22 cellular contexts compared by ENCODE assay signal in the genomic region with DNA sequence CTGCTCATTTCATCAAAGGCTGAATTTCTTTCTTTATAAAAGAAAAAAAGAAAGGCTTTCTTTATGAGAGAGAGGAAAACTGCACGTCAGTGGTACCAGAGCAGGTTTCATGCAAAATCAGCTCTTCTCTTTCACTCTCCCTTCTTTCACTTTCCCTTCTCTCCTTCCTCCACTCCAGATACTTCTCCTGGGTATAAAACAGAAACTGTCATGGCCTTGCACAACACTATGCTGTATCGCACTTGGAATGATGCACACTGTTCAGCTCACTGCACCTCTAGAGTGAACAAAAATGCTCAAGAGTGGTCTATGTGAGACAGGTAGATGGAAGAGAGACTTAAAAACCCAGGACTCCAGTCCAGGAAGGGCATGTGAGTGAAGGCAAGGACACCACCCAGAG.
DNase-seq lines count a peak whose midpoint lies in the region; ATAC-seq, FAIRE-seq and TF ChIP-seq lines count a peak whose summit lies in the region.
"Had no signal": no experiment of that assay in that cellular context is flagged by ENCODE, and none has a peak within 500 bp of the region (broad histone marks: within the 10 kb centered on the region; RNA-seq: fewer than 3 reads in every experiment).

No MANE protein-coding gene starts in this region.

- no peaks in the 10 kb centered on the region for H3K27me3 Mint-ChIP-seq in activated naive CD4-positive, alpha-beta T cell treated with anti-CD3 and anti-CD28 coated beads, Interleukin-2, amount 50 U/mL, for 24 hours
- H3K27me3 Mint-ChIP-seq in activated naive CD4-positive, alpha-beta T cell treated with anti-CD3 and anti-CD28 coated beads for 36 hours (ENCODE audit: low read depth), result no peaks in the 10 kb centered on the region

- H3K9me3 ChIP-seq in RWPE2 (ENCODE audit: severe bottlenecking), result no peaks in the 10 kb centered on the region
- H3K9me3 ChIP-seq in cardiac muscle cell (ENCODE audit: low read depth), result no peaks in the 10 kb centered on the region
- H3K9me3 ChIP-seq: SJSA1 had no signal

- no peak for DNase-seq in activated naive CD4-positive, alpha-beta T cell treated with anti-CD3 and anti-CD28 coated beads for 36 hours
- DNase-seq in RWPE2 (ENCODE audit: low spot score) (no peak), cardiac muscle cell (ENCODE audit: low read depth in 1 of 2, low spot score in 1 of 2) (no peak), sciatic nerve (ENCODE audit: low spot score) (no peak), GM12892 (ENCODE audit: insufficient read length) (no peak), DMS53 treated with DMSO at 0.1 percent for 48 hours (lab: John Stamatoyannopoulos, UW; ENCODE audit: unreplicated experiment) (no peak), RCC 7860 (ENCODE audit: low spot score) (no peak)
- DNase-seq: activated CD4-positive, CD25-positive, alpha-beta regulatory T cell; C1 segment of cervical spinal cord; DMS 273 treated with DMSO at 0.1 percent for 48 hours; effector memory CD4-positive, alpha-beta T cell; GDM1; NCI-H1436; NCI-H526 treated with DMSO at 0.1 percent for 48 hours; stimulated activated CD4-positive, alpha-beta T cell treated with anti-CD3 and anti-CD28 coated beads, Interleukin-1b, Interleukin-23, amount 100 ng/mL, for 48 hours; stimulated activated naive CD4-positive, alpha-beta T cell treated with Interleukin-2 at 50 U/mL for 16 hours had no signal

- H3K36me3 Mint-ChIP-seq in activated naive CD4-positive, alpha-beta T cell treated with anti-CD3 and anti-CD28 coated beads, Interleukin-2, amount 50 U/mL, for 24 hours, result peaks cover 12% of the 10 kb centered on the region
- peaks cover 12% of the 10 kb centered on the region for H3K36me3 Mint-ChIP-seq in activated naive CD4-positive, alpha-beta T cell treated with anti-CD3 and anti-CD28 coated beads for 36 hours (ENCODE audit: low read depth)

- H3K27ac ChIP-seq in RWPE2 (ENCODE audit: poor library complexity, severe bottlenecking), result no peak overlapping the region
- peak overlapping the region; percentile 90 for H3K27ac ChIP-seq in cardiac muscle cell
- H3K27ac ChIP-seq: parathyroid adenoma, SJSA1 had no signal

- intact Hi-C loops in activated naive CD4-positive, alpha-beta T cell treated with anti-CD3 and anti-CD28 coated beads for 36 hours (cut with micrococcal nuclease), result no loop called here
- intact Hi-C loops in sciatic nerve (cut with DNase I), result no loop called here

- H3K27me3 ChIP-seq in RWPE2 (ENCODE audit: insufficient read depth, poor library complexity, severe bottlenecking) (no peaks in the 10 kb centered on the region), cardiac muscle cell (no peaks in the 10 kb centered on the region)
- H3K27me3 ChIP-seq: ascending aorta, SJSA1 had no signal

- CTCF ChIA-PET in activated naive CD4-positive, alpha-beta T cell treated with anti-CD3 and anti-CD28 coated beads for 36 hours (lab: Charles Lee), result no interaction called here

- TF ChIP-seq CTCF in RWPE2 (IDR thresholded peaks at IDR 0.05; ENCODE audit: poor library complexity, severe bottlenecking) (no peak), cardiac muscle cell (IDR thresholded peaks at IDR 0.05; ENCODE audit: low read depth, low read length) (no peak)

- no peak for TF ChIP-seq POLR2A in GM12892 (IDR thresholded peaks at IDR 0.05; ENCODE audit: low read depth, low read length)

- peak overlapping the region; percentile 33 for H3K27ac Mint-ChIP-seq in activated naive CD4-positive, alpha-beta T cell treated with anti-CD3 and anti-CD28 coated beads, Interleukin-2, amount 50 U/mL, for 24 hours
- H3K27ac Mint-ChIP-seq in activated naive CD4-positive, alpha-beta T cell treated with anti-CD3 and anti-CD28 coated beads for 36 hours, result no peak overlapping the region

- FAIRE-seq in GM12892 (lab: Jason Lieb, UNC) (no peak), RCC 7860 (lab: Jason Lieb, UNC) (no peak)
- FAIRE-seq: H54, urothelium cell line had no signal

- ATAC-seq in RWPE2 (ENCODE audit: low read depth) (peak; percentile 8; the same call in 2 of the 3 replicates), sciatic nerve (peak; percentile 52)

- no peaks in the 10 kb centered on the region for H3K4me1 ChIP-seq in RWPE2 (ENCODE audit: insufficient read depth, poor library complexity, severe bottlenecking)
- peaks cover 69% of the 10 kb centered on the region for H3K4me1 ChIP-seq in cardiac muscle cell (ENCODE audit: low read depth)
- H3K4me1 ChIP-seq: parathyroid adenoma, SJSA1 had no signal

- H3K36me3 ChIP-seq in RWPE2 (ENCODE audit: low read depth), result peaks cover 95% of the 10 kb centered on the region
- no peaks in the 10 kb centered on the region for H3K36me3 ChIP-seq in cardiac muscle cell

- peaks cover 69% of the 10 kb centered on the region for H3K4me1 Mint-ChIP-seq in activated naive CD4-positive, alpha-beta T cell treated with anti-CD3 and anti-CD28 coated beads, Interleukin-2, amount 50 U/mL, for 24 hours
- peaks cover 40% of the 10 kb centered on the region for H3K4me1 Mint-ChIP-seq in activated naive CD4-positive, alpha-beta T cell treated with anti-CD3 and anti-CD28 coated beads for 36 hours (ENCODE audit: low read depth)

- no peak overlapping the region for H3K4me3 ChIP-seq in RWPE2 (ENCODE audit: severe bottlenecking)
- H3K4me3 ChIP-seq in cardiac muscle cell, result no peak overlapping the region
- H3K4me3 ChIP-seq: ascending aorta, SJSA1 had no signal

- H3K4me3 Mint-ChIP-seq in activated naive CD4-positive, alpha-beta T cell treated with anti-CD3 and anti-CD28 coated beads, Interleukin-2, amount 50 U/mL, for 24 hours, result no peak overlapping the region
- no peak overlapping the region for H3K4me3 Mint-ChIP-seq in activated naive CD4-positive, alpha-beta T cell treated with anti-CD3 and anti-CD28 coated beads for 36 hours

- no peaks in the 10 kb centered on the region for H3K9me3 Mint-ChIP-seq in activated naive CD4-positive, alpha-beta T cell treated with anti-CD3 and anti-CD28 coated beads, Interleukin-2, amount 50 U/mL, for 24 hours
- H3K9me3 Mint-ChIP-seq in activated naive CD4-positive, alpha-beta T cell treated with anti-CD3 and anti-CD28 coated beads for 36 hours, result peaks cover 3% of the 10 kb centered on the region
